35 cellular contexts compared by ENCODE assay signal in the genomic region with DNA sequence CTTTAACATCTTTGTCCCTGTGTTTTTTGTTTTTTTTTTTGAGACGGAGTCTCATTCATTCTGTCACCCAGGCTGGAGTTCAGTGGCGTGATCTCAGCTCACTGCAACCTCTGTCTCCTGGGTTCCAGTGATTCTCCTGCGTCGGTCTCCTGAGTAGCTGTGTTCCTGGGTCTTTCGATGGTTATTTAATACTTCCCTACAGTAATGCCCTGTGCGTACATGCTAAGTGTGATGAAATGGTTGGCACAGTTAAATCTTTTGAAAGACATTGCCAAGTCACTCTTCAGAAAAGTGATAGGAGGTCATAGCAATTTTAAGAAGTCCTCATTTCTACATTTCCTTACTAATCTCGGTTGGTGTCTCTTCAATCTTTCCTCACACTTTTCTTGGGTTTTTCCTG. TPM values are rescaled to one million over a fixed set of nuclear protein-coding genes. Genes with fewer than 3 reads are reported as not detected.
"Had no signal": no experiment of that assay in that cellular context is flagged by ENCODE, and none has a peak within 500 bp of the region (broad histone marks: within the 10 kb centered on the region; RNA-seq: fewer than 3 reads in every experiment).

No MANE protein-coding gene starts in this region.

- H3K27me3 Mint-ChIP-seq: stimulated activated naive B cell treated with anti-CD40 and anti-IgM and Interleukin-4, amounts not matched to agents 10 μg/mL and 1 μg/mL and 100 μg/mL, for 72 hours had no signal

- H3K4me2 ChIP-seq: hepatocyte, neural progenitor cell had no signal

- H3K4me1 ChIP-seq: colonic mucosa, gastroesophageal sphincter, neural progenitor cell, prostate gland, sigmoid colon, tibial nerve had no signal

- H3K36me3 ChIP-seq: colonic mucosa, gastroesophageal sphincter, heart left ventricle, left lung, neural progenitor cell, prostate gland, sigmoid colon, thoracic aorta, tibial nerve, upper lobe of left lung had no signal

- H3K79me2 ChIP-seq: hepatocyte had no signal

- H3K27me3 ChIP-seq: colonic mucosa, gastroesophageal sphincter, heart left ventricle, hepatocyte, left lung, neural progenitor cell, sigmoid colon, spleen, tibial nerve, upper lobe of left lung had no signal

- H2AFZ ChIP-seq: hepatocyte, neural progenitor cell had no signal

- ATAC-seq: esophagus mucosa, gastroesophageal sphincter, heart left ventricle, right cardiac atrium had no signal

- H3K27ac ChIP-seq: colonic mucosa, epithelial cell of prostate, gastroesophageal sphincter, heart left ventricle, hepatocyte, left lung, neural progenitor cell, prostate gland, sigmoid colon, thoracic aorta, upper lobe of left lung had no signal

- H3K36me3 Mint-ChIP-seq: mesothelial cell of epicardium, neural progenitor cell had no signal

- H3K9me3 ChIP-seq: colonic mucosa, prostate gland, sigmoid colon, thoracic aorta, tibial nerve, upper lobe of left lung had no signal

- H3K4me3 Mint-ChIP-seq: dendritic cell treated with granulocyte-macrophage colony-stimulating factor and Interleukin-4, amounts not matched to agents 40 ng/mL and 50 ng/mL, for 4 days; endodermal cell; mesothelial cell of epicardium; nephron; neural progenitor cell; stimulated activated naive CD8-positive, alpha-beta T cell treated with anti-CD3 and anti-CD28 coated beads, Interleukin-15, Interleukin-2, amounts not matched to agents 100 ng/mL and 50 ng/mL, for 24 hours had no signal

- DNase-seq: colonic mucosa; effector CD8-positive, alpha-beta T cell; endodermal cell; foreskin fibroblast; heart left ventricle; left cardiac atrium; left lung; mesenchymal stem cell; nucleus accumbens; right cardiac atrium; sigmoid colon; stimulated activated CD4-positive, alpha-beta T cell treated with anti-CD3 and anti-CD28 coated beads, Interleukin-4, amount 100 ng/mL, for 4 hours; stimulated activated naive B cell treated with anti-CD40 and anti-IgM and Interleukin-4, amounts not matched to agents 10 μg/mL and 1 μg/mL and 100 μg/mL, for 72 hours; upper lobe of left lung had no signal

- H3K9ac ChIP-seq: neural progenitor cell had no signal

- H3K4me1 Mint-ChIP-seq: endodermal cell, mesothelial cell of epicardium, nephron, neural progenitor cell had no signal

- H3K4me3 ChIP-seq: colonic mucosa, gastroesophageal sphincter, heart left ventricle, hepatocyte, left lung, neural progenitor cell, prostate gland, sigmoid colon, spleen, thoracic aorta, tibial nerve, upper lobe of left lung had no signal

- H3K27ac Mint-ChIP-seq: dendritic cell treated with granulocyte-macrophage colony-stimulating factor and Interleukin-4, amounts not matched to agents 40 ng/mL and 50 ng/mL, for 4 days; endodermal cell; mesothelial cell of epicardium; nephron; neural progenitor cell; stimulated activated naive CD8-positive, alpha-beta T cell treated with anti-CD3 and anti-CD28 coated beads, Interleukin-15, Interleukin-2, amounts not matched to agents 100 ng/mL and 50 ng/mL, for 24 hours had no signal

RNA-seq across cellular contexts. Expression of a gene that starts 14.4 kb away (rescaled TPM):
- total RNA-seq: chondrocyte, colonic mucosa, endodermal cell, esophagus mucosa, gastroesophageal sphincter, heart left ventricle, hepatocyte, kidney epithelial cell, left cardiac atrium, left lung, lower leg skin, lung microvascular endothelial cell, mesothelial cell of epicardium, mucosa of gallbladder, osteocyte, prostate gland, renal cortical epithelial cell, right cardiac atrium, sigmoid colon, skeletal muscle tissue, spleen, thoracic aorta, tibial nerve, upper lobe of left lung had no signal
- polyA plus RNA-seq: heart left ventricle, hepatocyte, right cardiac atrium, sigmoid colon, spleen had no signal
